33 cellular contexts compared by ENCODE assay signal in genomic region chr20:3088031-3088430, GRCh38. TPM values are rescaled to one million over a fixed set of nuclear protein-coding genes. Genes with fewer than 3 reads are reported as not detected.
"Had no signal": no experiment of that assay in that cellular context is flagged by ENCODE, and none has a peak within 500 bp of the region (broad histone marks: within the 10 kb centered on the region; RNA-seq: fewer than 3 reads in every experiment).

No MANE protein-coding gene starts in this region.

- FAIRE-seq: colon had no signal

- H3K4me1 ChIP-seq: foreskin keratinocyte, gastrocnemius medialis had no signal

- ATAC-seq: activated CD4-positive, alpha-beta T cell treated with anti-CD3 and anti-CD28 coated beads for 36 hours; activated naive CD8-positive, alpha-beta T cell treated with anti-CD3 and anti-CD28 coated beads, Interleukin-2, amount 50 U/mL, for 24 hours; activated T-cell treated with anti-CD3 and anti-CD28 coated beads, Interleukin-2, amount 50 U/mL, for 72 hours; body of pancreas; effector memory CD8-positive, alpha-beta T cell; foreskin keratinocyte; gastrocnemius medialis; heart left ventricle had no signal

- DNase-seq: activated CD4-positive, alpha-beta memory T cell treated with anti-CD3 and anti-CD28 coated beads, Interleukin-2, amount 10 ng/mL, durations not matched to agents 7 days and 5 days; activated CD4-positive, alpha-beta T cell treated with anti-CD3 and anti-CD28 coated beads for 36 hours; activated CD4-positive, alpha-beta T cell treated with anti-CD3 and anti-CD28 coated beads, Interleukin-2, amount 10 ng/mL, durations not matched to agents 7 days and 5 days; activated CD4-positive, alpha-beta T cell treated with anti-CD3 and anti-CD28 coated beads, Interleukin-2, amount 50 U/mL, for 4 hours; activated CD4-positive, CD25-positive, alpha-beta regulatory T cell; activated CD4-positive, CD25-positive, alpha-beta regulatory T cell treated with anti-CD3 and anti-CD28 coated beads, Interleukin-2, amount 50 U/mL, for 72 hours; activated CD8-positive, alpha-beta memory T cell treated with anti-CD3 and anti-CD28 coated beads, Interleukin-2, amount 50 U/mL, for 48 hours; activated gamma-delta T cell; activated naive CD4-positive, alpha-beta T cell; activated naive CD8-positive, alpha-beta T cell treated with anti-CD3 and anti-CD28 coated beads for 36 hours; activated naive CD8-positive, alpha-beta T cell treated with anti-CD3 and anti-CD28 coated beads, Interleukin-2, amount 50 U/mL, for 24 hours; activated T-cell treated with anti-CD3 and anti-CD28 coated beads for 4 hours; activated T-cell treated with anti-CD3 and anti-CD28 coated beads, Interleukin-2, amount 50 U/mL, for 24 hours; activated T-cell treated with anti-CD3 and anti-CD28 coated beads, Interleukin-2, amount 50 U/mL, for 72 hours; adrenal gland; amygdala; aorta; body of pancreas; caudate nucleus; cortex of kidney; dermis blood vessel endothelial cell; effector CD4-positive, alpha-beta T cell; effector memory CD8-positive, alpha-beta T cell; erythroblast; foreskin keratinocyte; gastrocnemius medialis; glutamatergic neuron; T-helper 2 cell had no signal

- H3K27ac ChIP-seq: adrenal gland, body of pancreas, esophagus muscularis mucosa, foreskin keratinocyte, gastrocnemius medialis, heart left ventricle had no signal

- H3K36me3 ChIP-seq: adrenal gland, esophagus muscularis mucosa, gastrocnemius medialis, heart left ventricle had no signal

- H3K9me3 ChIP-seq: adrenal gland, body of pancreas, esophagus muscularis mucosa, gastrocnemius medialis, heart left ventricle had no signal

- H3K4me3 ChIP-seq: adrenal gland, body of pancreas, esophagus muscularis mucosa, gastrocnemius medialis, heart left ventricle had no signal

RNA-seq across cellular contexts. Expression of gene AVP, which starts 3.5 kb away (rescaled TPM):
- total RNA-seq: activated CD4-positive, alpha-beta memory T cell treated with anti-CD3 and anti-CD28 coated beads, Interleukin-2, amount 10 ng/mL, durations not matched to agents 7 days and 5 days; activated CD4-positive, alpha-beta T cell treated with anti-CD3 and anti-CD28 coated beads for 36 hours; activated CD4-positive, alpha-beta T cell treated with anti-CD3 and anti-CD28 coated beads, Interleukin-2, amount 10 ng/mL, durations not matched to agents 7 days and 5 days; activated naive CD8-positive, alpha-beta T cell treated with anti-CD3 and anti-CD28 coated beads for 36 hours; activated T-cell treated with anti-CD3 and anti-CD28 coated beads, Interleukin-2, amount 50 U/mL, for 72 hours; aorta; body of pancreas; chondrocyte; dermis blood vessel endothelial cell; esophagus muscularis mucosa; foreskin keratinocyte; gastrocnemius medialis; heart left ventricle; T-helper 1 cell treated with Interleukin-12 subunit alpha and Interleukin-12 subunit beta and Interleukin-4 antibody, amounts not matched to agents 30 ng/mL and 1 ng/mL, for 36 hours had no signal
- polyA plus RNA-seq: aorta, foreskin keratinocyte, heart left ventricle had no signal

RNA-seq across cellular contexts. Expression of gene OXT, which starts 16.6 kb away (rescaled TPM):
- total RNA-seq: activated CD4-positive, alpha-beta memory T cell treated with anti-CD3 and anti-CD28 coated beads, Interleukin-2, amount 10 ng/mL, durations not matched to agents 7 days and 5 days; activated CD4-positive, alpha-beta T cell treated with anti-CD3 and anti-CD28 coated beads, Interleukin-2, amount 10 ng/mL, durations not matched to agents 7 days and 5 days; aorta; body of pancreas; chondrocyte; dermis blood vessel endothelial cell; esophagus muscularis mucosa; foreskin keratinocyte had no signal
- polyA plus RNA-seq: foreskin keratinocyte, heart left ventricle had no signal

RNA-seq across cellular contexts. Expression of gene GNRH2, which starts 44.6 kb away (rescaled TPM):
- total RNA-seq: body of pancreas, chondrocyte, dermis blood vessel endothelial cell, esophagus muscularis mucosa, foreskin keratinocyte, gastrocnemius medialis had no signal
- polyA plus RNA-seq: foreskin keratinocyte, heart left ventricle had no signal
